11 cellular contexts compared by ENCODE assay signal in genomic region chr6:26128013-26128771, GRCh38. TPM values are rescaled to one million over a fixed set of nuclear protein-coding genes. Genes with fewer than 3 reads are reported as not detected.
A peak's percentile ranks its signal among the peaks of the same experiment; 100 is the strongest.
DNase-seq lines count a peak whose midpoint lies in the region; ATAC-seq lines count a peak whose summit lies in the region.
"Had no signal": no experiment of that assay in that cellular context is flagged by ENCODE, and none has a peak within 500 bp of the region (broad histone marks: within the 10 kb centered on the region; RNA-seq: fewer than 3 reads in every experiment).

No MANE protein-coding gene starts in this region.

- no peaks in the 10 kb centered on the region for H3K9me3 Mint-ChIP-seq in stimulated activated naive CD8-positive, alpha-beta T cell treated with anti-CD3 and anti-CD28 coated beads, Interleukin-15, Interleukin-2, amounts not matched to agents 100 ng/mL and 50 ng/mL, for 24 hours
- no peaks in the 10 kb centered on the region for H3K9me3 Mint-ChIP-seq in activated T-helper 1 cell treated with anti-CD3 and anti-CD28 coated beads, Interleukin-12 subunit alpha, Interleukin-12 subunit beta, Interleukin-2, Interleukin-4 antibody, amounts not matched to agents 30 ng/mL and 10 ng/mL and 1 ng/mL, durations not matched to agents 14 hours and 24 hours and 36 hours
- H3K9me3 Mint-ChIP-seq in immature natural killer cell, result no peaks in the 10 kb centered on the region

- peak overlapping the region; percentile 99 for H3K4me3 Mint-ChIP-seq in stimulated activated naive CD8-positive, alpha-beta T cell treated with anti-CD3 and anti-CD28 coated beads, Interleukin-15, Interleukin-2, amounts not matched to agents 100 ng/mL and 50 ng/mL, for 24 hours
- H3K4me3 Mint-ChIP-seq in activated T-helper 1 cell treated with anti-CD3 and anti-CD28 coated beads, Interleukin-12 subunit alpha, Interleukin-12 subunit beta, Interleukin-2, Interleukin-4 antibody, amounts not matched to agents 30 ng/mL and 10 ng/mL and 1 ng/mL, durations not matched to agents 14 hours and 24 hours and 36 hours, result peak overlapping the region; percentile 99
- H3K4me3 Mint-ChIP-seq in immature natural killer cell, result peak overlapping the region; percentile 96 to 100 (median 99)

- H3K36me3 Mint-ChIP-seq in stimulated activated naive CD8-positive, alpha-beta T cell treated with anti-CD3 and anti-CD28 coated beads, Interleukin-15, Interleukin-2, amounts not matched to agents 100 ng/mL and 50 ng/mL, for 24 hours (ENCODE audit: low read depth), result peaks cover 37% of the 10 kb centered on the region
- H3K36me3 Mint-ChIP-seq in activated T-helper 1 cell treated with anti-CD3 and anti-CD28 coated beads, Interleukin-12 subunit alpha, Interleukin-12 subunit beta, Interleukin-2, Interleukin-4 antibody, amounts not matched to agents 30 ng/mL and 10 ng/mL and 1 ng/mL, durations not matched to agents 14 hours and 24 hours and 36 hours (ENCODE audit: low read depth), result peaks cover 38% of the 10 kb centered on the region
- H3K36me3 Mint-ChIP-seq in immature natural killer cell, result peaks cover 14 to 22% (median 18%) of the 10 kb centered on the region in 3 donors

- no peak for ATAC-seq in stimulated activated naive CD8-positive, alpha-beta T cell treated with anti-CD3 and anti-CD28 coated beads, Interleukin-15, Interleukin-2, amounts not matched to agents 100 U/mL and 50 U/mL, for 24 hours
- no peak for ATAC-seq in HG03571 (IDR thresholded peaks at IDR 0.05; ENCODE audit: unreplicated experiment)

- peaks cover 4% of the 10 kb centered on the region for H3K27me3 Mint-ChIP-seq in stimulated activated naive CD8-positive, alpha-beta T cell treated with anti-CD3 and anti-CD28 coated beads, Interleukin-15, Interleukin-2, amounts not matched to agents 100 ng/mL and 50 ng/mL, for 24 hours
- peaks cover 3% of the 10 kb centered on the region for H3K27me3 Mint-ChIP-seq in activated T-helper 1 cell treated with anti-CD3 and anti-CD28 coated beads, Interleukin-12 subunit alpha, Interleukin-12 subunit beta, Interleukin-2, Interleukin-4 antibody, amounts not matched to agents 30 ng/mL and 10 ng/mL and 1 ng/mL, durations not matched to agents 14 hours and 24 hours and 36 hours (ENCODE audit: insufficient read depth)
- peaks cover 14 to 16% (median 15%) of the 10 kb centered on the region in 3 donors for H3K27me3 Mint-ChIP-seq in immature natural killer cell (ENCODE audit: low read depth in 3 of 3)

- peaks cover 58% of the 10 kb centered on the region for H3K4me1 Mint-ChIP-seq in stimulated activated naive CD8-positive, alpha-beta T cell treated with anti-CD3 and anti-CD28 coated beads, Interleukin-15, Interleukin-2, amounts not matched to agents 100 ng/mL and 50 ng/mL, for 24 hours (ENCODE audit: low read depth)
- peaks cover 51% of the 10 kb centered on the region for H3K4me1 Mint-ChIP-seq in activated T-helper 1 cell treated with anti-CD3 and anti-CD28 coated beads, Interleukin-12 subunit alpha, Interleukin-12 subunit beta, Interleukin-2, Interleukin-4 antibody, amounts not matched to agents 30 ng/mL and 10 ng/mL and 1 ng/mL, durations not matched to agents 14 hours and 24 hours and 36 hours (ENCODE audit: low read depth)
- H3K4me1 Mint-ChIP-seq in immature natural killer cell, result peaks cover 42 to 55% of the 10 kb centered on the region in 2 donors

- peak overlapping the region; percentile 99 for H3K27ac Mint-ChIP-seq in stimulated activated naive CD8-positive, alpha-beta T cell treated with anti-CD3 and anti-CD28 coated beads, Interleukin-15, Interleukin-2, amounts not matched to agents 100 ng/mL and 50 ng/mL, for 24 hours
- H3K27ac Mint-ChIP-seq in activated T-helper 1 cell treated with anti-CD3 and anti-CD28 coated beads, Interleukin-12 subunit alpha, Interleukin-12 subunit beta, Interleukin-2, Interleukin-4 antibody, amounts not matched to agents 30 ng/mL and 10 ng/mL and 1 ng/mL, durations not matched to agents 14 hours and 24 hours and 36 hours, result peak overlapping the region; percentile 37
- peak overlapping the region; percentile 25 to 98 (median 55) for H3K27ac Mint-ChIP-seq in immature natural killer cell

- intact Hi-C loops in activated T-helper 1 cell treated with anti-CD3 and anti-CD28 coated beads, Interleukin-12 subunit alpha, Interleukin-12 subunit beta, Interleukin-2, Interleukin-4 antibody, amounts not matched to agents 30 ng/mL and 10 ng/mL and 1 ng/mL, durations not matched to agents 14 hours and 24 hours and 36 hours (cut with micrococcal nuclease), result no loop called here

- no peak for DNase-seq in stimulated activated naive CD8-positive, alpha-beta T cell treated with anti-CD3 and anti-CD28 coated beads, Interleukin-15, Interleukin-2, amounts not matched to agents 100 U/mL and 50 U/mL, for 24 hours
- no peak for DNase-seq in activated T-helper 1 cell treated with anti-CD3 and anti-CD28 coated beads, Interleukin-12 subunit alpha, Interleukin-12 subunit beta, Interleukin-2, Interleukin-4 antibody, amounts not matched to agents 30 ng/mL and 10 ng/mL and 1 ng/mL, durations not matched to agents 14 hours and 24 hours and 36 hours (ENCODE audit: low spot score)
- DNase-seq in immature natural killer cell, result no peak
- DNase-seq in NCI-H2196 (lab: John Stamatoyannopoulos, UW; ENCODE audit: unreplicated experiment), result no peak
- no peak for DNase-seq in ureter (ENCODE audit: low spot score)
- no peak for DNase-seq in SHP77 treated with DMSO at 0.1 percent for 48 hours (lab: John Stamatoyannopoulos, UW)
- DNase-seq: Caco-2, hippocampal formation, NCI-H526 had no signal

RNA-seq across cellular contexts. Expression of gene HFE, which starts 41.0 kb away (rescaled TPM):
- 0.13 and 0.37 TPM in 2 replicates for total RNA-seq in activated T-helper 1 cell treated with anti-CD3 and anti-CD28 coated beads, Interleukin-12 subunit alpha, Interleukin-12 subunit beta, Interleukin-2, Interleukin-4 antibody, amounts not matched to agents 30 ng/mL and 10 ng/mL and 1 ng/mL, durations not matched to agents 14 hours and 24 hours and 36 hours
- polyA plus RNA-seq in immature natural killer cell, result 1 to 10 TPM in 2 of 3 donors, under 1 TPM in 1; 0.90 to 5.1 (median 1.8) TPM
- 14.8 TPM for total RNA-seq in ureter

Comparison
In these comparisons a context has a peak if more than half of its experiments do, and no peak if none do; other contexts are left out.
1. H3K27ac Mint-ChIP-seq: peak in every context shown above with its lines; median percentile 99 in stimulated activated naive CD8-positive, alpha-beta T cell treated with anti-CD3 and anti-CD28 coated beads, Interleukin-15, Interleukin-2, amounts not matched to agents 100 ng/mL and 50 ng/mL, for 24 hours; 55 in immature natural killer cell; 37 in activated T-helper 1 cell treated with anti-CD3 and anti-CD28 coated beads, Interleukin-12 subunit alpha, Interleukin-12 subunit beta, Interleukin-2, Interleukin-4 antibody, amounts not matched to agents 30 ng/mL and 10 ng/mL and 1 ng/mL, durations not matched to agents 14 hours and 24 hours and 36 hours.
2. RNA of gene HFE, which starts 41.0 kb away (total RNA-seq): 14.8 TPM in ureter (single experiment); 0.13 to 0.37 TPM in activated T-helper 1 cell treated with anti-CD3 and anti-CD28 coated beads, Interleukin-12 subunit alpha, Interleukin-12 subunit beta, Interleukin-2, Interleukin-4 antibody, amounts not matched to agents 30 ng/mL and 10 ng/mL and 1 ng/mL, durations not matched to agents 14 hours and 24 hours and 36 hours; every median in the first group is over 10 times any median in the second.
3. Peak in every context shown above with its lines, with median percentiles within 50 percentile points of each other: H3K4me3 Mint-ChIP-seq.